In genomic region chr22:17841836-17842235, GRCh38 we compare ENCODE assay signal across 20 cellular contexts.
DNase-seq lines count a peak whose midpoint lies in the region; ATAC-seq, FAIRE-seq and TF ChIP-seq lines count a peak whose summit lies in the region.
"Had no signal": no experiment of that assay in that cellular context is flagged by ENCODE, and none has a peak within 500 bp of the region (broad histone marks: within the 10 kb centered on the region; RNA-seq: fewer than 3 reads in every experiment).

No MANE protein-coding gene starts in this region.

- H3K14ac ChIP-seq in H1 (ENCODE audit: insufficient read length) (no peak overlapping the region), neuronal stem cell (ENCODE audit: low read length) (peak overlapping the region; percentile 67)

- no peak overlapping the region for H3K23ac ChIP-seq in H1 (ENCODE audit: insufficient read length)
- H3K23ac ChIP-seq in neuronal stem cell (ENCODE audit: low read depth, low read length, poor library complexity) = peak overlapping the region; percentile 93

- H2BK5ac ChIP-seq in H1 (ENCODE audit: low read depth, low read length) (no peak overlapping the region), neuronal stem cell (ENCODE audit: low read length) (no peak overlapping the region)

- H3K79me1 ChIP-seq in H1 (ENCODE audit: low read depth, low read length) = no peaks in the 10 kb centered on the region
- no peaks in the 10 kb centered on the region for H3K79me1 ChIP-seq in neuronal stem cell (ENCODE audit: low read depth, low read length)

- H3K79me2 ChIP-seq in H1 (ENCODE audit: control insufficient read depth in 1 of 2, insufficient read depth in 2 of 2, low read length in 2 of 2) = no peaks in the 10 kb centered on the region

- H3K4me1 ChIP-seq in H1 (replicated peaks in 1 of 4; ENCODE audit: control insufficient read depth in 3 of 4, insufficient read depth in 4 of 4, low read length in 3 of 4) = no peaks in the 10 kb centered on the region; a peak in 1 of 7 replicates
- H3K4me1 ChIP-seq in neuronal stem cell (ENCODE audit: control insufficient read depth in 2 of 2, insufficient read depth in 1 of 2, low read depth in 1 of 2, low read length in 2 of 2) = peaks cover 0 to 6% of the 10 kb centered on the region in 2 donors
- peaks cover 36% of the 10 kb centered on the region for H3K4me1 ChIP-seq in vagina

- DNase-seq in natural killer cell (no peak), H1 (ENCODE audit: low read depth in 1 of 2, low spot score in 2 of 2) (no peak), neuronal stem cell (ENCODE audit: low spot score) (no peak), vagina (ENCODE audit: extremely low spot score in 2 of 2) (no peak), NCI-H1048 (lab: John Stamatoyannopoulos, UW) (no peak)
- DNase-seq in natural killer cell treated with Interleukin-12 subunit alpha and Interleukin-12 subunit beta and Interleukin-15 and Interleukin-18, amount 100 ng/mL, for 72 hours (ENCODE audit: low spot score) = no peak
- DNase-seq: dorsolateral prefrontal cortex, H9, Kasumi-1, NCI-H1105, NCI-H2081, NCI-H510A had no signal

- H4K91ac ChIP-seq in H1 (replicated peaks; ENCODE audit: insufficient read length, low read length) (no peak overlapping the region), neuronal stem cell (ENCODE audit: low read depth, low read length, poor library complexity) (no peak overlapping the region)

- no peaks in the 10 kb centered on the region for H3K9me3 Mint-ChIP-seq in natural killer cell
- no peaks in the 10 kb centered on the region for H3K9me3 Mint-ChIP-seq in natural killer cell treated with Interleukin-12 subunit alpha and Interleukin-12 subunit beta and Interleukin-15 and Interleukin-18, amount 100 ng/mL, for 72 hours
- H3K9me3 Mint-ChIP-seq: activated CD4-positive, alpha-beta memory T cell treated with anti-CD3 and anti-CD28 coated beads, Interleukin-2, amount 10 ng/mL, durations not matched to agents 7 days and 5 days; H9 had no signal

- TF ChIP-seq EP300 in H1 (IDR thresholded peaks at IDR 0.05; ENCODE audit: borderline replicate concordance in 1 of 2, low read depth in 2 of 2, low read length in 2 of 2) = no peak

- no peak overlapping the region for H2BK20ac ChIP-seq in H1 (ENCODE audit: low read length)

- TF ChIP-seq CTCF in natural killer cell (IDR thresholded peaks at IDR 0.05) = no peak
- TF ChIP-seq CTCF in H1 (IDR thresholded peaks at IDR 0.05; ENCODE audit: control extremely low read depth in 1 of 3, insufficient read depth in 1 of 3, low read depth in 1 of 3, low read length in 3 of 3) = no peak
- no peak for TF ChIP-seq CTCF in vagina (IDR thresholded peaks at IDR 0.05)

- H2BK12ac ChIP-seq in H1 (ENCODE audit: low read depth, low read length) = no peak overlapping the region
- H2BK12ac ChIP-seq in neuronal stem cell (ENCODE audit: low read length) = no peak overlapping the region

- H3K4ac ChIP-seq in H1 (replicated peaks; ENCODE audit: insufficient read length, low read depth, low read length) (no peak overlapping the region), neuronal stem cell (ENCODE audit: low read length) (no peak overlapping the region)

- no peaks in the 10 kb centered on the region for H3K27me3 ChIP-seq in H1 (replicated peaks in 1 of 4; ENCODE audit: control insufficient read depth in 3 of 4, extremely low read depth in 1 of 4, insufficient read depth in 3 of 4, low read length in 3 of 4)
- no peaks in the 10 kb centered on the region for H3K27me3 ChIP-seq in neuronal stem cell (ENCODE audit: control insufficient read depth in 3 of 3, insufficient read depth in 3 of 3, low read depth in 1 of 3, low read length in 3 of 3)
- no peaks in the 10 kb centered on the region for H3K27me3 ChIP-seq in vagina
- H3K27me3 ChIP-seq: dorsolateral prefrontal cortex, suprapubic skin had no signal

- H3K18ac ChIP-seq in H1 (ENCODE audit: extremely low read depth, low read length) (no peak overlapping the region), neuronal stem cell (ENCODE audit: low read length) (peak overlapping the region; percentile 9)

- no peak overlapping the region for H3K56ac ChIP-seq in H1 (replicated peaks; ENCODE audit: insufficient read length, low read depth, low read length)

- H3K4me2 ChIP-seq in H1 (ENCODE audit: insufficient read depth in 1 of 2, low read depth in 2 of 2, low read length in 2 of 2) (no peak overlapping the region), neuronal stem cell (ENCODE audit: insufficient read depth, low read length, poor library complexity, severe bottlenecking) (no peak overlapping the region)

- no peak for TF ChIP-seq POLR2A in H1 (IDR thresholded peaks at IDR 0.05; ENCODE audit: control extremely low read depth in 1 of 2, low read depth in 2 of 2, low read length in 2 of 2)
- TF ChIP-seq POLR2A in vagina (IDR thresholded peaks at IDR 0.05) = no peak

- peaks cover 0 to 11% of the 10 kb centered on the region in 2 donors for H3K4me1 Mint-ChIP-seq in natural killer cell
- H3K4me1 Mint-ChIP-seq in natural killer cell treated with Interleukin-12 subunit alpha and Interleukin-12 subunit beta and Interleukin-15 and Interleukin-18, amount 100 ng/mL, for 72 hours (ENCODE audit: low read depth in 2 of 2) = peaks cover 0 to 6% of the 10 kb centered on the region in 2 donors

- POLR2A ChIA-PET in H1 (lab: Charles Lee; ENCODE audit: partially characterized antibody) = no interaction called here

- H4K20me1 ChIP-seq in H1 (replicated peaks in 1 of 2; ENCODE audit: control insufficient read depth in 1 of 2, insufficient read depth in 2 of 2, low read length in 2 of 2) = no peaks in the 10 kb centered on the region

- H2AK5ac ChIP-seq in H1 (ENCODE audit: low read depth, low read length) (no peak overlapping the region), neuronal stem cell (ENCODE audit: low read depth, low read length) (peak overlapping the region; percentile 1)

- H3K4me3 ChIP-seq in H1 (ENCODE audit: extremely low read depth in 1 of 4, insufficient read depth in 2 of 4, low read depth in 3 of 4, low read length in 4 of 4) = no peak overlapping the region
- no peak overlapping the region for H3K4me3 ChIP-seq in neuronal stem cell (ENCODE audit: low read length in 2 of 2)
- H3K4me3 ChIP-seq in vagina = peak overlapping the region in 1 of 2 donors; percentile 4
- H3K4me3 ChIP-seq: suprapubic skin had no signal

- H2BK120ac ChIP-seq in H1 (replicated peaks; ENCODE audit: low read depth, low read length) = no peak overlapping the region
- H2BK120ac ChIP-seq in neuronal stem cell (ENCODE audit: low read depth, low read length) = no peak overlapping the region

- CTCF ChIA-PET in H1 (lab: Charles Lee; ENCODE audit: partially characterized antibody) = interaction anchor here (1.3 kb wide), 1 partner anchor 12 kb away, joined by 4 read pairs; no protein-coding TSS in a partner anchor

- no peaks in the 10 kb centered on the region for H3K36me3 Mint-ChIP-seq in natural killer cell
- no peaks in the 10 kb centered on the region for H3K36me3 Mint-ChIP-seq in natural killer cell treated with Interleukin-12 subunit alpha and Interleukin-12 subunit beta and Interleukin-15 and Interleukin-18, amount 100 ng/mL, for 72 hours

- WGBS in H1 (ENCODE audit: extremely low coverage in 1 of 2, insufficient coverage in 1 of 2, insufficient read length in 1 of 2, insufficient replicate concordance in 2 of 2, low coverage in 1 of 2, low lambda C conversion rate in 2 of 2, missing lambda C conversion rate in 1 of 2), 2 experiments = 87% methylated on average over 16 of the region's 16 CpGs; no CpG with 5 or more reads in 1 of the 2 experiments
- no CpG with 5 or more reads among the region's 16 CpGs for WGBS in neuronal stem cell (ENCODE audit: extremely low coverage in 2 of 2, insufficient read length in 2 of 2, insufficient replicate concordance in 1 of 2), 2 donors

- H4K8ac ChIP-seq in H1 (ENCODE audit: extremely low read depth, insufficient read depth, low read length) (peak overlapping the region; percentile 38; the same call in 1 of the 2 replicates), neuronal stem cell (ENCODE audit: low read depth, low read length) (peak overlapping the region; percentile 23)

- H3K27ac ChIP-seq in H1 (ENCODE audit: low read depth, low read length) = no peak overlapping the region
- H3K27ac ChIP-seq in neuronal stem cell (replicated peaks; ENCODE audit: low read length) = no peak overlapping the region
- peak overlapping the region; percentile 33 for H3K27ac ChIP-seq in vagina
- H3K27ac ChIP-seq: RWPE1, suprapubic skin had no signal

- H3K36me3 ChIP-seq in H1 (ENCODE audit: control insufficient read depth in 2 of 4, insufficient read depth in 4 of 4, low read length in 3 of 4) (peaks cover 0 to 2% (median 0%) of the 10 kb centered on the region in 4 experiments; a peak in 2 of 8 replicates), neuronal stem cell (replicated peaks in 1 of 2; ENCODE audit: control insufficient read depth in 2 of 2, insufficient read depth in 2 of 2, low read length in 2 of 2) (peaks cover 10 to 25% of the 10 kb centered on the region in 2 donors), vagina (peaks cover 0 to 4% of the 10 kb centered on the region in 2 donors)

- intact Hi-C loops in natural killer cell (cut with micrococcal nuclease) = no loop called here
- intact Hi-C loops in vagina (cut with DNase I) = no loop called here

- H3K27ac Mint-ChIP-seq in natural killer cell = peak overlapping the region; percentile 46 to 71
- no peak overlapping the region for H3K27ac Mint-ChIP-seq in natural killer cell treated with Interleukin-12 subunit alpha and Interleukin-12 subunit beta and Interleukin-15 and Interleukin-18, amount 100 ng/mL, for 72 hours
- H3K27ac Mint-ChIP-seq: activated CD4-positive, alpha-beta memory T cell treated with anti-CD3 and anti-CD28 coated beads, Interleukin-2, amount 10 ng/mL, durations not matched to agents 7 days and 5 days; progenitor cell of endocrine pancreas had no signal

- no peaks in the 10 kb centered on the region for H3K27me3 Mint-ChIP-seq in natural killer cell (ENCODE audit: low read depth in 2 of 2)
- H3K27me3 Mint-ChIP-seq in natural killer cell treated with Interleukin-12 subunit alpha and Interleukin-12 subunit beta and Interleukin-15 and Interleukin-18, amount 100 ng/mL, for 72 hours = no peaks in the 10 kb centered on the region
- H3K27me3 Mint-ChIP-seq: activated CD4-positive, alpha-beta memory T cell treated with anti-CD3 and anti-CD28 coated beads, Interleukin-2, amount 10 ng/mL, durations not matched to agents 7 days and 5 days; progenitor cell of endocrine pancreas had no signal

- FAIRE-seq in H1 (lab: Jason Lieb, UNC) = no peak
- FAIRE-seq: frontal cortex, keratinocyte had no signal

- H3K9ac ChIP-seq in H1 (replicated peaks in 1 of 4; ENCODE audit: extremely low read depth in 1 of 4, low read depth in 3 of 4, low read length in 3 of 4) (no peak overlapping the region), neuronal stem cell (ENCODE audit: low read depth, low read length, poor library complexity) (peak overlapping the region; percentile 15)

- ATAC-seq in natural killer cell (no peak), GM19324 (IDR thresholded peaks at IDR 0.05; ENCODE audit: low FRiP score, unreplicated experiment) (no peak), esophagus mucosa (no peak)
- no peak for ATAC-seq in natural killer cell treated with Interleukin-12 subunit alpha and Interleukin-12 subunit beta and Interleukin-15 and Interleukin-18, amount 100 ng/mL, for 72 hours

- H3K23me2 ChIP-seq in H1 (ENCODE audit: low read depth, low read length) = no peaks in the 10 kb centered on the region

- no peak overlapping the region for H4K5ac ChIP-seq in H1 (ENCODE audit: insufficient read length, low read depth, low read length)

- no peaks in the 10 kb centered on the region for H3K9me3 ChIP-seq in H1 (ENCODE audit: insufficient read depth in 2 of 2, low read depth in 1 of 2, low read length in 1 of 2)
- no peaks in the 10 kb centered on the region for H3K9me3 ChIP-seq in neuronal stem cell (replicated peaks in 1 of 2; ENCODE audit: control insufficient read depth in 2 of 2, insufficient read depth in 1 of 2, low read depth in 1 of 2, low read length in 2 of 2)
- H3K9me3 ChIP-seq in vagina = no peaks in the 10 kb centered on the region
- H3K9me3 ChIP-seq: suprapubic skin had no signal

- H2AFZ ChIP-seq in H1 (ENCODE audit: low read length) (no peak overlapping the region), neuronal stem cell (ENCODE audit: low read length) (no peak overlapping the region)

- no peak for TF ChIP-seq RAD21 in H1 (IDR thresholded peaks at IDR 0.05 in 1 of 2, conservative IDR thresholded peaks at IDR 0.05 in 1 of 2; ENCODE audit: low read depth in 2 of 2, low read length in 2 of 2)

- no peak overlapping the region for H3K4me3 Mint-ChIP-seq in natural killer cell
- H3K4me3 Mint-ChIP-seq in natural killer cell treated with Interleukin-12 subunit alpha and Interleukin-12 subunit beta and Interleukin-15 and Interleukin-18, amount 100 ng/mL, for 72 hours = no peak overlapping the region
- H3K4me3 Mint-ChIP-seq: H9 had no signal

- H2BK15ac ChIP-seq in H1 (ENCODE audit: low read length) = no peak overlapping the region
- H2BK15ac ChIP-seq in neuronal stem cell (ENCODE audit: low read length) = no peak overlapping the region

Comparison
In these comparisons a context has a peak if more than half of its experiments do, and no peak if none do; other contexts are left out.
1. H3K27ac Mint-ChIP-seq: peak in natural killer cell (2 of 2); none in natural killer cell treated with Interleukin-12 subunit alpha and Interleukin-12 subunit beta and Interleukin-15 and Interleukin-18, amount 100 ng/mL, for 72 hours (0 of 2).